In genomic region chr11:68535098-68535497, GRCh38 we compare ENCODE assay signal across 1 cellular context.
TF ChIP-seq lines count a peak whose summit lies in the region.

No MANE protein-coding gene starts in this region.

TF ChIP-seq in GM23338, 12 proteins besides CTCF, POLR2A, EP300 and RAD21 (continued from another document):
- TF ChIP-seq ZNF462 (CRISPR knock-in tag; IDR thresholded peaks at IDR 0.05) (no peak), STAT1 (IDR thresholded peaks at IDR 0.05; ENCODE audit: unreplicated experiment) (no peak), ZNF114 (CRISPR knock-in tag; IDR thresholded peaks at IDR 0.05) (no peak), POLR2AphosphoS5 (IDR thresholded peaks at IDR 0.05; ENCODE audit: low read depth) (no peak), CREB1 (CRISPR knock-in tag; IDR thresholded peaks at IDR 0.05; ENCODE audit: low read depth) (no peak), EZH2phosphoT487 (IDR thresholded peaks at IDR 0.05; ENCODE audit: unreplicated experiment) (no peak), NANOG (IDR thresholded peaks at IDR 0.05; ENCODE audit: borderline replicate concordance) (no peak), ZNF331 (CRISPR knock-in tag; IDR thresholded peaks at IDR 0.05; ENCODE audit: low read depth) (no peak), EZH2 (IDR thresholded peaks at IDR 0.05; ENCODE audit: low read depth, unreplicated experiment) (no peak), REST (IDR thresholded peaks at IDR 0.05; ENCODE audit: unreplicated experiment) (no peak), JUNB (IDR thresholded peaks at IDR 0.05; ENCODE audit: unreplicated experiment) (no peak)
TF ChIP-seq in GM23338: peak in this region for 0.
